In genomic region chr1:7664147-7664892, GRCh38 we compare ENCODE assay signal across 26 cellular contexts.
"Had no signal": no experiment of that assay in that cellular context is flagged by ENCODE, and none has a peak within 500 bp of the region (broad histone marks: within the 10 kb centered on the region; RNA-seq: fewer than 3 reads in every experiment).

No MANE protein-coding gene starts in this region.

- H3K79me2 ChIP-seq: hepatocyte had no signal

- H3K27me3 ChIP-seq: colonic mucosa, gastrocnemius medialis, hepatocyte had no signal

- H3K4me1 ChIP-seq: colonic mucosa, gastrocnemius medialis had no signal

- H3K36me3 ChIP-seq: colonic mucosa, esophagus squamous epithelium, gastrocnemius medialis, left ventricle myocardium inferior, lower lobe of right lung had no signal

- H3K4me3 ChIP-seq: colonic mucosa, esophagus squamous epithelium, gastrocnemius medialis, hepatocyte, left ventricle myocardium inferior, lower lobe of right lung, mucosa of descending colon had no signal

- H3K4me2 ChIP-seq: hepatocyte had no signal

- ATAC-seq: effector memory CD8-positive, alpha-beta T cell; esophagus mucosa; gastrocnemius medialis; left colon; left lobe of liver; lower lobe of right lung; mucosa of descending colon had no signal

- DNase-seq: colonic mucosa; cortex of kidney; effector CD8-positive, alpha-beta T cell; effector memory CD8-positive, alpha-beta T cell; endodermal cell; erythroblast; esophagus squamous epithelium; foreskin fibroblast; foreskin melanocyte; gastrocnemius medialis; glutamatergic neuron; head of caudate nucleus; hypothalamus; immature natural killer cell; islet precursor cell; kidney; kidney glomerular epithelial cell; left colon; left ventricle myocardium inferior; lower lobe of right lung; mesenchymal stem cell; mucosa of descending colon had no signal

- H3K27ac ChIP-seq: colonic mucosa, epithelial cell of prostate, esophagus squamous epithelium, gastrocnemius medialis, hepatocyte, left ventricle myocardium inferior, lower lobe of right lung had no signal

- H2AFZ ChIP-seq: hepatocyte had no signal

- H3K9me3 ChIP-seq: colonic mucosa, esophagus squamous epithelium, gastrocnemius medialis, left ventricle myocardium inferior, lower lobe of right lung, mucosa of descending colon had no signal
